Comparison of ENCODE assay signal across 5 cellular contexts in genomic region chr3:98559769-98560168, GRCh38. TPM values are rescaled to one million over a fixed set of nuclear protein-coding genes. Genes with fewer than 3 reads are reported as not detected.
"Had no signal": no experiment of that assay in that cellular context is flagged by ENCODE, and none has a peak within 500 bp of the region (broad histone marks: within the 10 kb centered on the region; RNA-seq: fewer than 3 reads in every experiment).

No MANE protein-coding gene starts in this region.

RNA-seq across cellular contexts. Expression of gene GPR15, which starts 28.0 kb away (rescaled TPM):
- total RNA-seq: GM23338, H1, H9, HT-29, IMR-90 had no signal
- polyA plus RNA-seq: GM23338, H1, IMR-90 had no signal
